14 cellular contexts compared by ENCODE assay signal in genomic region chr5:97229196-97229595, GRCh38.
"Had no signal": no experiment of that assay in that cellular context is flagged by ENCODE, and none has a peak within 500 bp of the region (broad histone marks: within the 10 kb centered on the region; RNA-seq: fewer than 3 reads in every experiment).

No MANE protein-coding gene starts in this region.

- H3K4me1 Mint-ChIP-seq: activated CD4-positive, alpha-beta T cell treated with anti-CD3 and anti-CD28 coated beads, Interleukin-2, amount 10 ng/mL, durations not matched to agents 24 days and 14 days had no signal

- H3K27ac ChIP-seq: cardiac muscle cell, ovary, testis, uterus had no signal

- H3K27ac Mint-ChIP-seq: activated CD4-positive, alpha-beta T cell treated with anti-CD3 and anti-CD28 coated beads, Interleukin-2, amount 10 ng/mL, durations not matched to agents 24 days and 14 days; activated naive CD4-positive, alpha-beta T cell treated with anti-CD3 and anti-CD28 coated beads for 36 hours; activated T-helper 1 cell treated with anti-CD3 and anti-CD28 coated beads, Interleukin-12 subunit alpha, Interleukin-12 subunit beta, Interleukin-2, Interleukin-4 antibody, amounts not matched to agents 30 ng/mL and 10 ng/mL and 1 ng/mL, durations not matched to agents 14 hours and 24 hours and 36 hours; stimulated activated naive CD8-positive, alpha-beta T cell treated with anti-CD3 and anti-CD28 coated beads, Interleukin-15, Interleukin-2, amounts not matched to agents 100 ng/mL and 50 ng/mL, for 24 hours had no signal

- DNase-seq: activated CD4-positive, alpha-beta T cell treated with anti-CD3 and anti-CD28 coated beads, Interleukin-2, amount 10 ng/mL, durations not matched to agents 24 days and 14 days; activated naive CD4-positive, alpha-beta T cell treated with anti-CD3 and anti-CD28 coated beads for 36 hours; hippocampal formation; left cardiac atrium; ovary; retina; stimulated activated CD4-positive, alpha-beta T cell treated with anti-CD3 and anti-CD28 coated beads, Interleukin-4, amount 100 ng/mL, for 24 hours; T-helper 1 cell; testis; uterus had no signal

- H3K4me3 ChIP-seq: cardiac muscle cell, ovary, testis, uterus had no signal

- H3K36me3 ChIP-seq: cardiac muscle cell, ovary, uterus had no signal

- H3K27me3 Mint-ChIP-seq: stimulated activated naive CD8-positive, alpha-beta T cell treated with anti-CD3 and anti-CD28 coated beads, Interleukin-15, Interleukin-2, amounts not matched to agents 100 ng/mL and 50 ng/mL, for 24 hours had no signal

- H3K9me3 ChIP-seq: ovary, testis, uterus had no signal

- H3K4me3 Mint-ChIP-seq: activated CD4-positive, alpha-beta T cell treated with anti-CD3 and anti-CD28 coated beads, Interleukin-2, amount 10 ng/mL, durations not matched to agents 24 days and 14 days; activated naive CD4-positive, alpha-beta T cell treated with anti-CD3 and anti-CD28 coated beads for 36 hours; activated T-helper 1 cell treated with anti-CD3 and anti-CD28 coated beads, Interleukin-12 subunit alpha, Interleukin-12 subunit beta, Interleukin-2, Interleukin-4 antibody, amounts not matched to agents 30 ng/mL and 10 ng/mL and 1 ng/mL, durations not matched to agents 14 hours and 24 hours and 36 hours; neural crest cell; stimulated activated naive CD8-positive, alpha-beta T cell treated with anti-CD3 and anti-CD28 coated beads, Interleukin-15, Interleukin-2, amounts not matched to agents 100 ng/mL and 50 ng/mL, for 24 hours had no signal

- H3K9me3 Mint-ChIP-seq: activated CD4-positive, alpha-beta T cell treated with anti-CD3 and anti-CD28 coated beads, Interleukin-2, amount 10 ng/mL, durations not matched to agents 24 days and 14 days; activated naive CD4-positive, alpha-beta T cell treated with anti-CD3 and anti-CD28 coated beads for 36 hours; activated T-helper 1 cell treated with anti-CD3 and anti-CD28 coated beads, Interleukin-12 subunit alpha, Interleukin-12 subunit beta, Interleukin-2, Interleukin-4 antibody, amounts not matched to agents 30 ng/mL and 10 ng/mL and 1 ng/mL, durations not matched to agents 14 hours and 24 hours and 36 hours; stimulated activated naive CD8-positive, alpha-beta T cell treated with anti-CD3 and anti-CD28 coated beads, Interleukin-15, Interleukin-2, amounts not matched to agents 100 ng/mL and 50 ng/mL, for 24 hours had no signal

- H3K27me3 ChIP-seq: cardiac muscle cell, ovary, testis, uterus had no signal

- H3K4me1 ChIP-seq: uterus had no signal
